11 cellular contexts compared by ENCODE assay signal in genomic region chr2:29293830-29294438, GRCh38.
A peak's percentile ranks its signal among the peaks of the same experiment; 100 is the strongest.
DNase-seq lines count a peak whose midpoint lies in the region; ATAC-seq and TF ChIP-seq lines count a peak whose summit lies in the region.
"Had no signal": no experiment of that assay in that cellular context is flagged by ENCODE, and none has a peak within 500 bp of the region (broad histone marks: within the 10 kb centered on the region; RNA-seq: fewer than 3 reads in every experiment).

No MANE protein-coding gene starts in this region.

- POLR2A ChIA-PET in SK-N-SH (lab: Yijun Ruan, JAX) = no interaction called here

- DNase-seq in cardiac muscle cell (ENCODE audit: low read depth in 1 of 2, low spot score in 1 of 2) (peak; percentile 47 to 84), left ventricle myocardium inferior (no peak), SK-N-SH (no peak), fibroblast of the aortic adventitia (ENCODE audit: low read depth) (peak; percentile 39), testis (peak; percentile 58), substantia nigra (lab: John Stamatoyannopoulos, UW) (no peak)
- DNase-seq in activated T-cell treated with anti-CD3 and anti-CD28 coated beads, Interleukin-2, amount 50 U/mL, for 4 hours = no peak
- DNase-seq: activated T-cell treated with anti-CD3 and anti-CD28 coated beads, Interleukin-2, amount 50 U/mL, for 48 hours had no signal

- ATAC-seq in HG03159 (IDR thresholded peaks at IDR 0.05; ENCODE audit: unreplicated experiment) = no peak
- ATAC-seq in activated T-cell treated with anti-CD3 and anti-CD28 coated beads, Interleukin-2, amount 50 U/mL, for 4 hours = no peak

- no peaks in the 10 kb centered on the region for H3K4me1 Mint-ChIP-seq in activated T-cell treated with anti-CD3 and anti-CD28 coated beads, Interleukin-2, amount 50 U/mL, for 4 hours (ENCODE audit: low read depth)

- no peak for TF ChIP-seq RAD21 in SK-N-SH (IDR thresholded peaks at IDR 0.05; ENCODE audit: low read length)

- no peaks in the 10 kb centered on the region for H3K9me3 ChIP-seq in cardiac muscle cell (ENCODE audit: low read depth)
- H3K9me3 ChIP-seq in left ventricle myocardium inferior (replicated peaks) = no peaks in the 10 kb centered on the region
- H3K9me3 ChIP-seq in SK-N-SH = no peaks in the 10 kb centered on the region
- H3K9me3 ChIP-seq in testis = no peaks in the 10 kb centered on the region
- H3K9me3 ChIP-seq: BLaER1 treated with 17β-estradiol and CSF1 and Interleukin-3, amounts not matched to agents 10 nM and 100 nM; neutrophil had no signal

- peaks cover 38% of the 10 kb centered on the region for H3K27me3 Mint-ChIP-seq in activated T-cell treated with anti-CD3 and anti-CD28 coated beads, Interleukin-2, amount 50 U/mL, for 4 hours (ENCODE audit: low read depth)

- TF ChIP-seq EP300 in SK-N-SH (IDR thresholded peaks at IDR 0.05; ENCODE audit: borderline replicate concordance in 1 of 2, low read depth in 1 of 2, low read length in 1 of 2) = no peak

- H3K27me3 ChIP-seq in cardiac muscle cell (peaks cover 6% of the 10 kb centered on the region), left ventricle myocardium inferior (ENCODE audit: low read depth) (peaks cover 87% of the 10 kb centered on the region), SK-N-SH (ENCODE audit: insufficient read depth) (no peaks in the 10 kb centered on the region), testis (no peaks in the 10 kb centered on the region)
- H3K27me3 ChIP-seq: BLaER1 treated with 17β-estradiol and CSF1 and Interleukin-3, amounts not matched to agents 10 nM and 100 nM had no signal

- no peaks in the 10 kb centered on the region for H3K9me2 ChIP-seq in SK-N-SH

- no peaks in the 10 kb centered on the region for H3K36me3 Mint-ChIP-seq in activated T-cell treated with anti-CD3 and anti-CD28 coated beads, Interleukin-2, amount 50 U/mL, for 4 hours (ENCODE audit: insufficient read depth)

- no peaks in the 10 kb centered on the region for H3F3A ChIP-seq in SK-N-SH (replicated peaks; ENCODE audit: insufficient read depth)

- H3K4me1 ChIP-seq in cardiac muscle cell (ENCODE audit: low read depth) (no peaks in the 10 kb centered on the region), left ventricle myocardium inferior (no peaks in the 10 kb centered on the region), SK-N-SH (ENCODE audit: control insufficient read depth in 1 of 2, insufficient read depth in 2 of 2, low read depth in 1 of 2, low read length in 1 of 2) (peaks cover 0 to 10% of the 10 kb centered on the region in 2 experiments; a peak in 2 of 4 replicates), testis (no peaks in the 10 kb centered on the region)

- no peaks in the 10 kb centered on the region for H3K79me2 ChIP-seq in SK-N-SH (ENCODE audit: insufficient read depth)

- no peak overlapping the region for H3K4me2 ChIP-seq in SK-N-SH
- H3K4me2 ChIP-seq: BLaER1 treated with 17β-estradiol and CSF1 and Interleukin-3, amounts not matched to agents 10 nM and 100 nM had no signal

- H3K4me3 Mint-ChIP-seq in activated T-cell treated with anti-CD3 and anti-CD28 coated beads, Interleukin-2, amount 50 U/mL, for 4 hours = no peak overlapping the region

- H3K4me3 ChIP-seq in cardiac muscle cell (no peak overlapping the region), left ventricle myocardium inferior (no peak overlapping the region), SK-N-SH (ENCODE audit: low read depth in 2 of 2, low read length in 1 of 2) (no peak overlapping the region), fibroblast of the aortic adventitia (ENCODE audit: low read depth, low read length) (no peak overlapping the region), testis (no peak overlapping the region)
- H3K4me3 ChIP-seq: BLaER1 treated with 17β-estradiol and CSF1 and Interleukin-3, amounts not matched to agents 10 nM and 100 nM had no signal

- no peaks in the 10 kb centered on the region for H4K20me1 ChIP-seq in SK-N-SH (ENCODE audit: insufficient read depth)

- intact Hi-C loops in left ventricle myocardium inferior (cut with micrococcal nuclease) (no loop called here), testis (cut with DNase I; ENCODE audit: low total_unique reads) (no loop called here)

- no peak overlapping the region for H3K9ac ChIP-seq in SK-N-SH
- H3K9ac ChIP-seq: BLaER1 treated with 17β-estradiol and CSF1 and Interleukin-3, amounts not matched to agents 10 nM and 100 nM had no signal

- H3K36me3 ChIP-seq in cardiac muscle cell = no peaks in the 10 kb centered on the region
- no peaks in the 10 kb centered on the region for H3K36me3 ChIP-seq in left ventricle myocardium inferior
- peaks cover 0 to 2% of the 10 kb centered on the region in 2 experiments for H3K36me3 ChIP-seq in SK-N-SH (replicated peaks in 1 of 2; ENCODE audit: control insufficient read depth in 1 of 2, insufficient read depth in 2 of 2, low read length in 1 of 2)
- H3K36me3 ChIP-seq in testis (ENCODE audit: low read depth, missing control alignments) = no peaks in the 10 kb centered on the region
- H3K36me3 ChIP-seq: BLaER1 treated with 17β-estradiol and CSF1 and Interleukin-3, amounts not matched to agents 10 nM and 100 nM; neutrophil had no signal

- no peak for TF ChIP-seq POLR2A in testis (IDR thresholded peaks at IDR 0.05)

- H2AFZ ChIP-seq in SK-N-SH (ENCODE audit: low read depth) = no peak overlapping the region

- H3K27ac ChIP-seq in cardiac muscle cell (no peak overlapping the region), left ventricle myocardium inferior (replicated peaks) (no peak overlapping the region), SK-N-SH (ENCODE audit: low read depth in 2 of 2, low read length in 1 of 2) (no peak overlapping the region), testis (no peak overlapping the region), substantia nigra (ENCODE audit: low read depth, low read length, poor library complexity, severe bottlenecking) (no peak overlapping the region)
- H3K27ac ChIP-seq: BLaER1 treated with 17β-estradiol and CSF1 and Interleukin-3, amounts not matched to agents 10 nM and 100 nM; neutrophil had no signal

- no peaks in the 10 kb centered on the region for H3K9me3 Mint-ChIP-seq in activated T-cell treated with anti-CD3 and anti-CD28 coated beads, Interleukin-2, amount 50 U/mL, for 4 hours

- WGBS in SK-N-SH (ENCODE audit: low lambda C conversion rate) = 57% methylated on average over 5 of the region's 5 CpGs
- WGBS in testis, 2 donors = 12 to 13% methylated on average over 5 of the region's 5 CpGs

- CTCF ChIA-PET in SK-N-SH (lab: Yijun Ruan, JAX) = interaction anchor here (4.4 kb wide), 1 partner anchor 15 kb away, joined by 43 read pairs; no protein-coding TSS in a partner anchor

- no peak for TF ChIP-seq CTCF in cardiac muscle cell (IDR thresholded peaks at IDR 0.05; ENCODE audit: low read depth, low read length)
- no peak for TF ChIP-seq CTCF in left ventricle myocardium inferior (IDR thresholded peaks at IDR 0.05; ENCODE audit: borderline replicate concordance)
- TF ChIP-seq CTCF in SK-N-SH (IDR thresholded peaks at IDR 0.05) = no peak
- no peak for TF ChIP-seq CTCF in fibroblast of the aortic adventitia (IDR thresholded peaks at IDR 0.05; ENCODE audit: insufficient read depth, low read length)
- TF ChIP-seq CTCF in testis (IDR thresholded peaks at IDR 0.05) = no peak

TF ChIP-seq in SK-N-SH, 30 proteins besides CTCF, POLR2A, EP300 and RAD21:
- TF ChIP-seq JUND (IDR thresholded peaks at IDR 0.05) (no peak), YY1 (IDR thresholded peaks at IDR 0.05; ENCODE audit: low read depth) (no peak), USF1 (IDR thresholded peaks at IDR 0.05; ENCODE audit: borderline replicate concordance, low read depth) (no peak), MXI1 (IDR thresholded peaks at IDR 0.05; ENCODE audit: low read depth, low read length) (no peak), REST (IDR thresholded peaks at IDR 0.05; ENCODE audit: low read depth, low read length) (peak; percentile 98)
TF ChIP-seq in SK-N-SH: peak in this region for 1.

Comparison
In these comparisons a context has a peak if more than half of its experiments do, and no peak if none do; other contexts are left out.
1. DNase-seq: peak in cardiac muscle cell (2 of 2), fibroblast of the aortic adventitia (single experiment) and testis (single experiment); none in left ventricle myocardium inferior (single experiment), SK-N-SH (single experiment), substantia nigra (0 of 49) and activated T-cell treated with anti-CD3 and anti-CD28 coated beads, Interleukin-2, amount 50 U/mL, for 4 hours (single experiment).